In genomic region chr1:150383629-150384318, GRCh38 we compare ENCODE assay signal across 1 cellular context.
TF ChIP-seq lines count a peak whose summit lies in the region.

No MANE protein-coding gene starts in this region.

TF ChIP-seq in liver, 16 proteins besides CTCF, POLR2A, EP300 and RAD21 (continued from another document):
- TF ChIP-seq REST (IDR thresholded peaks at IDR 0.05) (peak; percentile 43), HNF4G (IDR thresholded peaks at IDR 0.05) (peak; percentile 63), RXRA (IDR thresholded peaks at IDR 0.05) (peak; percentile 49 to 64), EGR1 (IDR thresholded peaks at IDR 0.05; ENCODE audit: low read depth in 2 of 2) (peak in 1 of 2 donors; percentile 55), FOXA1 (IDR thresholded peaks at IDR 0.05) (peak; percentile 31), ATF3 (IDR thresholded peaks at IDR 0.05) (no peak), MAX (IDR thresholded peaks at IDR 0.05) (peak; percentile 54), FOXA2 (IDR thresholded peaks at IDR 0.05) (no peak), NR2F2 (IDR thresholded peaks at IDR 0.05) (no peak), HNF4A (conservative IDR thresholded peaks at IDR 0.05) (peak; percentile 84 to 86), ZBTB33 (IDR thresholded peaks at IDR 0.05) (no peak), YY1 (IDR thresholded peaks at IDR 0.05) (peak; percentile 44), TAF1 (conservative IDR thresholded peaks at IDR 0.05) (no peak)
